24 cellular contexts compared by ENCODE assay signal in genomic region chr5:98433022-98433421, GRCh38.
"Had no signal": no experiment of that assay in that cellular context is flagged by ENCODE, and none has a peak within 500 bp of the region (broad histone marks: within the 10 kb centered on the region; RNA-seq: fewer than 3 reads in every experiment).

No MANE protein-coding gene starts in this region.

- H3K9ac ChIP-seq: parathyroid adenoma had no signal

- H3K27me3 Mint-ChIP-seq: activated CD4-positive, alpha-beta memory T cell treated with anti-CD3 and anti-CD28 coated beads for 36 hours; activated CD4-positive, alpha-beta T cell treated with anti-CD3 and anti-CD28 coated beads for 36 hours; type B pancreatic cell had no signal

- H3K27me3 ChIP-seq: cardiac muscle cell, gastrocnemius medialis, heart left ventricle, neutrophil, right lobe of liver, stomach, testis had no signal

- ATAC-seq: activated CD4-positive, alpha-beta T cell treated with anti-CD3 and anti-CD28 coated beads for 36 hours; gastrocnemius medialis; naive thymus-derived CD8-positive, alpha-beta T cell; right lobe of liver; stimulated activated effector memory CD8-positive, alpha-beta T cell treated with anti-CD3 and anti-CD28 coated beads, Interleukin-12 subunit alpha, Interleukin-12 subunit beta, amount 100 ng/mL, for 72 hours had no signal

- H3K36me3 Mint-ChIP-seq: activated CD4-positive, alpha-beta memory T cell treated with anti-CD3 and anti-CD28 coated beads for 36 hours; activated naive CD8-positive, alpha-beta T cell treated with anti-CD3 and anti-CD28 coated beads for 36 hours; immature natural killer cell; naive thymus-derived CD8-positive, alpha-beta T cell; stimulated activated effector memory CD8-positive, alpha-beta T cell treated with anti-CD3 and anti-CD28 coated beads, Interleukin-12 subunit alpha, Interleukin-12 subunit beta, amount 100 ng/mL, for 72 hours; type B pancreatic cell had no signal

- H3K9me3 Mint-ChIP-seq: activated naive CD8-positive, alpha-beta T cell treated with anti-CD3 and anti-CD28 coated beads for 36 hours; stimulated activated effector memory CD8-positive, alpha-beta T cell treated with anti-CD3 and anti-CD28 coated beads, Interleukin-12 subunit alpha, Interleukin-12 subunit beta, amount 100 ng/mL, for 72 hours; type B pancreatic cell had no signal

- H3K27ac Mint-ChIP-seq: activated CD4-positive, alpha-beta memory T cell treated with anti-CD3 and anti-CD28 coated beads for 36 hours; activated CD4-positive, alpha-beta T cell treated with anti-CD3 and anti-CD28 coated beads for 36 hours; activated naive CD8-positive, alpha-beta T cell treated with anti-CD3 and anti-CD28 coated beads for 36 hours; immature natural killer cell; naive thymus-derived CD8-positive, alpha-beta T cell; stimulated activated effector memory CD8-positive, alpha-beta T cell treated with anti-CD3 and anti-CD28 coated beads, Interleukin-12 subunit alpha, Interleukin-12 subunit beta, amount 100 ng/mL, for 72 hours; type B pancreatic cell had no signal

- H3K9me3 ChIP-seq: gastrocnemius medialis, heart left ventricle, neutrophil, right lobe of liver, testis had no signal

- H3K27ac ChIP-seq: cardiac muscle cell, gastrocnemius medialis, heart left ventricle, neutrophil, parathyroid adenoma, right lobe of liver, testis had no signal

- H3K4me1 Mint-ChIP-seq: activated CD4-positive, alpha-beta T cell treated with anti-CD3 and anti-CD28 coated beads for 36 hours; immature natural killer cell; naive thymus-derived CD8-positive, alpha-beta T cell; stimulated activated effector memory CD8-positive, alpha-beta T cell treated with anti-CD3 and anti-CD28 coated beads, Interleukin-12 subunit alpha, Interleukin-12 subunit beta, amount 100 ng/mL, for 72 hours had no signal

- H3K4me1 ChIP-seq: gastrocnemius medialis, heart left ventricle, parathyroid adenoma, right lobe of liver, testis had no signal

- FAIRE-seq: TTC549 had no signal

- H3K4me3 Mint-ChIP-seq: activated CD4-positive, alpha-beta memory T cell treated with anti-CD3 and anti-CD28 coated beads for 36 hours; activated CD4-positive, alpha-beta T cell treated with anti-CD3 and anti-CD28 coated beads for 36 hours; activated naive CD8-positive, alpha-beta T cell treated with anti-CD3 and anti-CD28 coated beads for 36 hours; immature natural killer cell; naive thymus-derived CD8-positive, alpha-beta T cell; stimulated activated effector memory CD8-positive, alpha-beta T cell treated with anti-CD3 and anti-CD28 coated beads, Interleukin-12 subunit alpha, Interleukin-12 subunit beta, amount 100 ng/mL, for 72 hours; type B pancreatic cell had no signal

- H3K4me3 ChIP-seq: cardiac muscle cell, gastrocnemius medialis, heart left ventricle, right lobe of liver, smooth muscle cell, stomach, testis had no signal

- H3K36me3 ChIP-seq: cardiac muscle cell, gastrocnemius medialis, heart left ventricle, neutrophil, right lobe of liver, stomach had no signal

- DNase-seq: activated CD4-positive, alpha-beta memory T cell treated with anti-CD3 and anti-CD28 coated beads for 36 hours; activated CD4-positive, alpha-beta T cell treated with anti-CD3 and anti-CD28 coated beads for 36 hours; activated naive CD4-positive, alpha-beta T cell; activated naive CD8-positive, alpha-beta T cell treated with anti-CD3 and anti-CD28 coated beads for 36 hours; activated T-cell treated with anti-CD3 and anti-CD28 coated beads for 4 hours; amygdala; dermis blood vessel endothelial cell; effector memory CD4-positive, alpha-beta T cell; gastrocnemius medialis; heart left ventricle; immature natural killer cell; kidney glomerular epithelial cell; naive thymus-derived CD8-positive, alpha-beta T cell; right lobe of liver; stimulated activated CD4-positive, alpha-beta T cell treated with anti-CD3 and anti-CD28 coated beads, Interleukin-4, amount 100 ng/mL, for 24 hours; stomach; testis had no signal
